Comparison of ENCODE assay signal across 1 cellular context in genomic region chr12:27246774-27247173, GRCh38.
TF ChIP-seq lines count a peak whose summit lies in the region.

No MANE protein-coding gene starts in this region.

TF ChIP-seq in GM23338, 12 proteins besides CTCF, POLR2A, EP300 and RAD21 (continued from another document):
- no peak for TF ChIP-seq ZNF462 (CRISPR knock-in tag; IDR thresholded peaks at IDR 0.05)
- no peak for TF ChIP-seq STAT1 (IDR thresholded peaks at IDR 0.05; ENCODE audit: unreplicated experiment)
- no peak for TF ChIP-seq ETS1 (IDR thresholded peaks at IDR 0.05)
- TF ChIP-seq JUNB (IDR thresholded peaks at IDR 0.05; ENCODE audit: unreplicated experiment): no peak
- TF ChIP-seq CREB1 (CRISPR knock-in tag; IDR thresholded peaks at IDR 0.05; ENCODE audit: low read depth): no peak
TF ChIP-seq in GM23338: peak in this region for 0.
